Comparison of ENCODE assay signal across 22 cellular contexts in the genomic region with DNA sequence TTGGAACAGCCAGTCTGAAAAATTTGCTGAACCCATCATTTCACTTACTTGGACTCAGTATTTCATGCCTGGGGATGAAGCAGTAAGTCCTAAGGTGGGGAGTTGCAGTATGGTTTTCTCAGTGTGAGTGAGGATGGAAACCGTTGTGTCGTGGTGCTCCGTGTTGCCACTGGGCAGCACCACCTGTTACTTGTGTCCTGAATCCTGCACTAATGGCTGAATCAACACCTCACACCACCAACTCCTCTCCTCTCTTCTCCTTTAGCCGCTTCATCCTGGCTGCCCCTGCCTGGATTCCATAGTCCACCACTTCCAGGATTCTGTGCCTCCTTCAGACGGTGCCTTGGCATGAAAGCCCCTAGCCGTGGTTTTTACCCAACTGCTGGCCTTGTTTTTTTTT. TPM values are rescaled to one million over a fixed set of nuclear protein-coding genes. Genes with fewer than 3 reads are reported as not detected.
DNase-seq lines count a peak whose midpoint lies in the region; ATAC-seq and TF ChIP-seq lines count a peak whose summit lies in the region.
"Had no signal": no experiment of that assay in that cellular context is flagged by ENCODE, and none has a peak within 500 bp of the region (broad histone marks: within the 10 kb centered on the region; RNA-seq: fewer than 3 reads in every experiment).

No MANE protein-coding gene starts in this region.

- no peak overlapping the region for H3K9ac ChIP-seq in endodermal cell (ENCODE audit: extremely low read depth, low read length, poor library complexity, severe bottlenecking)

- H3K36me3 ChIP-seq in H7 (replicated peaks; ENCODE audit: control insufficient read depth, insufficient read depth, low read length) (peaks cover 16% of the 10 kb centered on the region), endodermal cell (ENCODE audit: control insufficient read depth, insufficient read depth, low read length) (peaks cover 13% of the 10 kb centered on the region)

- no peak for ATAC-seq in stimulated activated effector memory CD8-positive, alpha-beta T cell treated with anti-CD3 and anti-CD28 coated beads, Interleukin-12 subunit alpha, Interleukin-12 subunit beta, amount 100 ng/mL, for 72 hours
- no peak for ATAC-seq in GM18870 (IDR thresholded peaks at IDR 0.05; ENCODE audit: unreplicated experiment)

- no peak for TF ChIP-seq CTCF in endodermal cell (conservative IDR thresholded peaks at IDR 0.05)

- 94% methylated on average over 3 to 6 of the region's 6 CpGs for WGBS in endodermal cell (ENCODE audit: insufficient coverage in 1 of 2, insufficient read length in 1 of 2), 2 experiments

- H3K27me3 ChIP-seq in H7 (ENCODE audit: control insufficient read depth, insufficient read depth, low read length) (no peaks in the 10 kb centered on the region), endodermal cell (ENCODE audit: control insufficient read depth, insufficient read depth, low read length, poor library complexity, severe bottlenecking) (no peaks in the 10 kb centered on the region)
- H3K27me3 ChIP-seq: cardiac muscle cell, esophagus muscularis mucosa, neutrophil, upper lobe of left lung had no signal

- H3K27me3 Mint-ChIP-seq in activated naive CD4-positive, alpha-beta T cell treated with anti-CD3 and anti-CD28 coated beads, Interleukin-2, amount 10 ng/mL, durations not matched to agents 7 days and 5 days: no peaks in the 10 kb centered on the region
- H3K27me3 Mint-ChIP-seq in endodermal cell (ENCODE audit: insufficient read depth): no peaks in the 10 kb centered on the region

- DNase-seq in activated naive CD4-positive, alpha-beta T cell treated with anti-CD3 and anti-CD28 coated beads, Interleukin-2, amount 10 ng/mL, durations not matched to agents 7 days and 5 days: peak; percentile 13
- no peak for DNase-seq in activated naive CD4-positive, alpha-beta T cell treated with Interleukin-2 at 50 U/mL for 16 hours
- DNase-seq in H7 (peak; percentile 43), endodermal cell (peak; percentile 57), caudate nucleus (lab: John Stamatoyannopoulos, UW) (no peak), NCI-H524 treated with DMSO at 0.1 percent for 48 hours (lab: John Stamatoyannopoulos, UW) (no peak)
- DNase-seq in stimulated activated effector memory CD8-positive, alpha-beta T cell treated with anti-CD3 and anti-CD28 coated beads, Interleukin-12 subunit alpha, Interleukin-12 subunit beta, amount 100 ng/mL, for 72 hours (ENCODE audit: low spot score in 2 of 2): no peak
- DNase-seq: EL; foreskin fibroblast; HCEC 1CT; MM.1S; NCI-H2029; NCI-H526 treated with DMSO at 0.1 percent for 48 hours; stimulated activated CD4-positive, alpha-beta T cell treated with anti-CD3 and anti-CD28 coated beads, Interleukin-15, amount 100 ng/mL, for 24 hours; stimulated activated CD4-positive, alpha-beta T cell treated with anti-CD3 and anti-CD28 coated beads, Interleukin-4, amount 100 ng/mL, for 4 hours; substantia nigra; upper lobe of left lung had no signal

- peaks cover 14% of the 10 kb centered on the region for H3K36me3 Mint-ChIP-seq in activated naive CD4-positive, alpha-beta T cell treated with anti-CD3 and anti-CD28 coated beads, Interleukin-2, amount 10 ng/mL, durations not matched to agents 7 days and 5 days
- H3K36me3 Mint-ChIP-seq in endodermal cell (ENCODE audit: low read depth): peaks cover 30% of the 10 kb centered on the region
- peaks cover 46% of the 10 kb centered on the region for H3K36me3 Mint-ChIP-seq in stimulated activated effector memory CD8-positive, alpha-beta T cell treated with anti-CD3 and anti-CD28 coated beads, Interleukin-12 subunit alpha, Interleukin-12 subunit beta, amount 100 ng/mL, for 72 hours

- no peaks in the 10 kb centered on the region for H3K9me3 ChIP-seq in endodermal cell (ENCODE audit: control insufficient read depth, low read length)
- H3K9me3 ChIP-seq: esophagus muscularis mucosa, neutrophil, prostate gland, upper lobe of left lung had no signal

- no peaks in the 10 kb centered on the region for H3K4me1 ChIP-seq in endodermal cell (ENCODE audit: control insufficient read depth, insufficient read depth, low read length)
- H3K4me1 ChIP-seq: prostate gland had no signal

- H3K4me3 ChIP-seq in H7 (ENCODE audit: insufficient read depth, low read depth, low read length): no peak overlapping the region
- H3K4me3 ChIP-seq in endodermal cell (ENCODE audit: low read length): no peak overlapping the region
- H3K4me3 ChIP-seq: cardiac muscle cell, esophagus muscularis mucosa, prostate gland, upper lobe of left lung had no signal

- no peak overlapping the region for H3K27ac Mint-ChIP-seq in activated naive CD4-positive, alpha-beta T cell treated with anti-CD3 and anti-CD28 coated beads, Interleukin-2, amount 10 ng/mL, durations not matched to agents 7 days and 5 days
- no peak overlapping the region for H3K27ac Mint-ChIP-seq in endodermal cell
- H3K27ac Mint-ChIP-seq in stimulated activated effector memory CD8-positive, alpha-beta T cell treated with anti-CD3 and anti-CD28 coated beads, Interleukin-12 subunit alpha, Interleukin-12 subunit beta, amount 100 ng/mL, for 72 hours: peak overlapping the region; percentile 32

- H3K9me3 Mint-ChIP-seq in activated naive CD4-positive, alpha-beta T cell treated with anti-CD3 and anti-CD28 coated beads, Interleukin-2, amount 10 ng/mL, durations not matched to agents 7 days and 5 days: no peaks in the 10 kb centered on the region
- H3K9me3 Mint-ChIP-seq in endodermal cell: no peaks in the 10 kb centered on the region
- no peaks in the 10 kb centered on the region for H3K9me3 Mint-ChIP-seq in stimulated activated effector memory CD8-positive, alpha-beta T cell treated with anti-CD3 and anti-CD28 coated beads, Interleukin-12 subunit alpha, Interleukin-12 subunit beta, amount 100 ng/mL, for 72 hours

- CTCF ChIA-PET in activated naive CD4-positive, alpha-beta T cell treated with anti-CD3 and anti-CD28 coated beads, Interleukin-2, amount 10 ng/mL, durations not matched to agents 7 days and 5 days (lab: Charles Lee): no interaction called here

- no peak overlapping the region for H3K4me3 Mint-ChIP-seq in activated naive CD4-positive, alpha-beta T cell treated with anti-CD3 and anti-CD28 coated beads, Interleukin-2, amount 10 ng/mL, durations not matched to agents 7 days and 5 days
- no peak overlapping the region for H3K4me3 Mint-ChIP-seq in endodermal cell
- H3K4me3 Mint-ChIP-seq in stimulated activated effector memory CD8-positive, alpha-beta T cell treated with anti-CD3 and anti-CD28 coated beads, Interleukin-12 subunit alpha, Interleukin-12 subunit beta, amount 100 ng/mL, for 72 hours: no peak overlapping the region

- no peak overlapping the region for H3K27ac ChIP-seq in endodermal cell (ENCODE audit: low read depth, low read length)
- H3K27ac ChIP-seq in caudate nucleus (ENCODE audit: low read depth, low read length): no peak overlapping the region
- H3K27ac ChIP-seq: cardiac muscle cell, neutrophil, prostate gland had no signal

- H3K4me1 Mint-ChIP-seq in activated naive CD4-positive, alpha-beta T cell treated with anti-CD3 and anti-CD28 coated beads, Interleukin-2, amount 10 ng/mL, durations not matched to agents 7 days and 5 days: peaks cover 30% of the 10 kb centered on the region
- peaks cover 5% of the 10 kb centered on the region for H3K4me1 Mint-ChIP-seq in endodermal cell
- H3K4me1 Mint-ChIP-seq in stimulated activated effector memory CD8-positive, alpha-beta T cell treated with anti-CD3 and anti-CD28 coated beads, Interleukin-12 subunit alpha, Interleukin-12 subunit beta, amount 100 ng/mL, for 72 hours: peaks cover 16% of the 10 kb centered on the region

RNA-seq across cellular contexts. Expression of a gene that starts 3.0 kb away (rescaled TPM):
- 7.4 and 9.9 TPM in 2 replicates for total RNA-seq in H7 (2014; rRNA removed; shearing (Covaris generic))
- total RNA-seq in endodermal cell: 10 to 100 TPM; 64.7 to 78.3 TPM
- 42.4 TPM for polyA plus RNA-seq in endodermal cell (2013, experiment 1 of 2)
- 40.7 TPM for polyA plus RNA-seq in endodermal cell (2013, experiment 2 of 2)

RNA-seq across cellular contexts. Expression of a gene that starts 17.7 kb away (rescaled TPM):
- 31.1 and 36.7 TPM in 2 replicates for total RNA-seq in H7 (2014; rRNA removed; shearing (Covaris generic))
- total RNA-seq in endodermal cell: 10 to 100 TPM; 37.3 to 56.7 TPM
- 20.6 TPM for polyA plus RNA-seq in endodermal cell (2013, experiment 1 of 2)
- polyA plus RNA-seq in endodermal cell (2013, experiment 2 of 2): 15.2 TPM

RNA-seq across cellular contexts. Expression of a gene that starts 52.3 kb away (rescaled TPM):
- 15.7 and 18.8 TPM in 2 replicates for total RNA-seq in H7 (2014; rRNA removed; shearing (Covaris generic))
- total RNA-seq in endodermal cell: 100 to 1,000 TPM in 1 of 2 donors, 10 to 100 TPM in 1; 68.0 to 104 TPM
- 50.3 TPM for polyA plus RNA-seq in endodermal cell (2013, experiment 1 of 2)
- 43.7 TPM for polyA plus RNA-seq in endodermal cell (2013, experiment 2 of 2)

Comparison
In these comparisons a context has a peak if more than half of its experiments do, and no peak if none do; other contexts are left out.
1. DNase-seq: peak in activated naive CD4-positive, alpha-beta T cell treated with anti-CD3 and anti-CD28 coated beads, Interleukin-2, amount 10 ng/mL, durations not matched to agents 7 days and 5 days (single experiment), H7 (single experiment) and endodermal cell (single experiment); none in activated naive CD4-positive, alpha-beta T cell treated with Interleukin-2 at 50 U/mL for 16 hours (single experiment), stimulated activated effector memory CD8-positive, alpha-beta T cell treated with anti-CD3 and anti-CD28 coated beads, Interleukin-12 subunit alpha, Interleukin-12 subunit beta, amount 100 ng/mL, for 72 hours (0 of 2), caudate nucleus (0 of 61) and NCI-H524 treated with DMSO at 0.1 percent for 48 hours (single experiment).